1 cellular context compared by ENCODE assay signal in the genomic region with DNA sequence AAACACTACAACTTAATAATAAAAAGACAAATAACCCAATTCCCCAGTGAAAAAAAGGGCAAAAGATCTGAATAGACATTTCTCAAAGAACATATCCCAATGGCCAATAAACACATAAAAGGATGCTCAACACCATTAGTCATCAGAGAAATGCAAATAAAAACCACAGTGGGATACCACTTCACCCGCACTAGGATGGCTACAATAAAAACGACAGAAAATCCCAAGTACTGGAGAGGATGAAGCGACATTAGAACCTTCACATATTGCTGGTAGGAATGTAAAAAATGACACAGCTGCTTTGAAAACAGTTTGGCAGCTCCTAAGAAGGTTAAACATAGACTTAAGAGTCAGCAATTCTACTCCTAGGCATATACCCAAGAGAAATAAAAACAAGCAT.
TF ChIP-seq lines count a peak whose summit lies in the region.

No MANE protein-coding gene starts in this region.

TF ChIP-seq in H1, 55 proteins besides CTCF, POLR2A, EP300 and RAD21:
- TF ChIP-seq CHD1 (IDR thresholded peaks at IDR 0.05; ENCODE audit: low read depth, low read length) = no peak
- no peak for TF ChIP-seq SIRT6 (IDR thresholded peaks at IDR 0.05; ENCODE audit: low read length)
- TF ChIP-seq TAF1 (IDR thresholded peaks at IDR 0.05; ENCODE audit: low read depth, low read length) = no peak
- no peak for TF ChIP-seq RNF2 (IDR thresholded peaks at IDR 0.05; ENCODE audit: borderline replicate concordance, low read depth, low read length, missing control alignments, poor library complexity, severe bottlenecking)
- TF ChIP-seq BACH1 (IDR thresholded peaks at IDR 0.05; ENCODE audit: low read length) = no peak
